Comparison of ENCODE assay signal across 8 cellular contexts in the genomic region with DNA sequence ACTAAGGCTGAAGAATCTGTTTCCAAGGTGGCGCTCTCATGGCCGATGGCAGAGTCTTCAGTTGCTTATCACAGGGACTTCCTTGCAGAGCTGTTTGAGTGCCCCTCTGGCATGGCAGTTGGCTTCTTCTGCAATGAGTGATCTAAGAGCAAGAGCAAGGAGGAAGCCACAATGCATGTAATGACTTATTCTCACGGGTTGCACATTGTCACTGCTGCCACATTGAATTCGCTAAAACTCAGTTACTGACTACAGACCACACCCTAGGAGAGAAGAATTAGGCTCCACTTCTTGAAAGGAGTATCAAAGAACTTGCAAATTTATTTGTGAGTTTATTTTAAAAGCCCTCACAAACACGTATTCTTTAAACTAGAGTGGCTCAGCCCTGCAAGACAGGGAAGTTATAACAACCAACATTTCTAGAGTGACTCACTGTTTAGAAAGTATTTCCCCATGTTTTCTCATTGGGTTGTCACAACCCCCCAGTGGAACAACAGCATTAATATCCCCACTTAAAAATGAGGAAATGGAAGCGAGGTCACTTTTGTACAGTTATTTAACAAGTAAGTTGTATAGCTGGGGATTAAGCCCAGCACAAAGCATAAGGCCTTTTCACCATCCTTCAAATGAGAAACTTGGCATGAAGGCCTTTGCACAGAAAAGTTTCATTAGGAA. TPM values are rescaled to one million over a fixed set of nuclear protein-coding genes. Genes with fewer than 3 reads are reported as not detected.
A peak's percentile ranks its signal among the peaks of the same experiment; 100 is the strongest.
DNase-seq lines count a peak whose midpoint lies in the region; ATAC-seq, FAIRE-seq and TF ChIP-seq lines count a peak whose summit lies in the region.

No MANE protein-coding gene starts in this region.

- ATAC-seq in GM19452 (IDR thresholded peaks at IDR 0.05; ENCODE audit: unreplicated experiment) (peak; percentile 90), HG03354 (IDR thresholded peaks at IDR 0.05; ENCODE audit: poor library complexity, severe bottlenecking, unreplicated experiment) (peak; percentile 95)
- peak; percentile 92 for ATAC-seq in activated CD8-positive, alpha-beta T cell treated with anti-CD3 and anti-CD28 coated beads for 36 hours

- peaks cover 13% of the 10 kb centered on the region for H3K4me1 Mint-ChIP-seq in activated CD8-positive, alpha-beta T cell treated with anti-CD3 and anti-CD28 coated beads for 36 hours (ENCODE audit: low read depth)

- intact Hi-C loops in activated CD8-positive, alpha-beta T cell treated with anti-CD3 and anti-CD28 coated beads for 36 hours (cut with micrococcal nuclease): no loop called here

- H3K36me3 Mint-ChIP-seq in activated CD8-positive, alpha-beta T cell treated with anti-CD3 and anti-CD28 coated beads for 36 hours (ENCODE audit: low read depth): no peaks in the 10 kb centered on the region

- no peaks in the 10 kb centered on the region for H3K9me3 Mint-ChIP-seq in activated CD8-positive, alpha-beta T cell treated with anti-CD3 and anti-CD28 coated beads for 36 hours

- peak; percentile 99 for FAIRE-seq in G401.6 (lab: Jason Lieb, UNC)

- H3K27me3 Mint-ChIP-seq in activated CD8-positive, alpha-beta T cell treated with anti-CD3 and anti-CD28 coated beads for 36 hours: no peaks in the 10 kb centered on the region

- H3K4me3 Mint-ChIP-seq in activated CD8-positive, alpha-beta T cell treated with anti-CD3 and anti-CD28 coated beads for 36 hours: no peak overlapping the region

- DNase-seq in activated CD8-positive, alpha-beta T cell treated with anti-CD3 and anti-CD28 coated beads for 36 hours: peak; percentile 64
- DNase-seq in medulla oblongata (ENCODE audit: extremely low spot score) (peak; percentile 27), NCI-H1105 treated with DMSO at 0.1 percent for 48 hours (lab: John Stamatoyannopoulos, UW) (no peak), NCI-H1048 (lab: John Stamatoyannopoulos, UW) (no peak), OCI-M2 (lab: John Stamatoyannopoulos, UW; ENCODE audit: unreplicated experiment) (no peak)

- CTCF ChIA-PET in activated CD8-positive, alpha-beta T cell treated with anti-CD3 and anti-CD28 coated beads for 36 hours (lab: Charles Lee): interaction anchor here (0.6 to 1.2 kb wide), 2 partner anchors 15 to 41 kb away, joined by 3 read pairs; no protein-coding TSS in a partner anchor

- TF ChIP-seq CTCF in activated CD8-positive, alpha-beta T cell treated with anti-CD3 and anti-CD28 coated beads for 36 hours (IDR thresholded peaks at IDR 0.05): no peak

- POLR2A ChIA-PET in activated CD8-positive, alpha-beta T cell treated with anti-CD3 and anti-CD28 coated beads for 36 hours (lab: Charles Lee): no interaction called here

- H3K27ac Mint-ChIP-seq in activated CD8-positive, alpha-beta T cell treated with anti-CD3 and anti-CD28 coated beads for 36 hours: peak overlapping the region; percentile 17

RNA-seq across cellular contexts. Expression of a gene that starts 32.4 kb away (rescaled TPM):
- 100 to 1,000 TPM; 150 to 151 TPM for total RNA-seq in activated CD8-positive, alpha-beta T cell treated with anti-CD3 and anti-CD28 coated beads for 36 hours

Comparison
In these comparisons a context has a peak if more than half of its experiments do, and no peak if none do; other contexts are left out.
1. DNase-seq: peak in activated CD8-positive, alpha-beta T cell treated with anti-CD3 and anti-CD28 coated beads for 36 hours (single experiment) and medulla oblongata (single experiment); none in NCI-H1105 treated with DMSO at 0.1 percent for 48 hours (single experiment), NCI-H1048 (single experiment) and OCI-M2 (single experiment).
2. Peak in every context shown above with its lines, with median percentiles within 50 percentile points of each other: ATAC-seq.